In the genomic region with DNA sequence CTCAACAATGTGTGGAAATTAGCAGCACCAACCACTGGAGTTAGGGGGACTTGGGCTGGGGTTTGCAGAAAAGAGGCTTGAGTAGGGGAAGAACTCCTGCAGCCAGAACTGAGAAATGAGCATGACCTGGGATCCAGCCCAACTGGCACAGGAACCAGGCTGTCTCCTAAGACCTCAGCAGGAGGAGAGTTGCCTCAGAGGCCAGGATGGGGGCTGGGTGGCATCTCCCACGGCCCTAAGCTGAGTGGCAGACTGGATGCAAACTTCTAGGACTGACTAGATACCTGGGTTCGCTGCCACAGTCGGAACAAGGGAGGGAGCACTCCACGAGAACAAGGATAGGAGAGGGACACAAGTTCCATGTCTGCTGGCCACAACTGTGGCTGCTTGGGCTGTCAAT, we compare ENCODE assay signal across 18 cellular contexts.
DNase-seq lines count a peak whose midpoint lies in the region; ATAC-seq and TF ChIP-seq lines count a peak whose summit lies in the region.
"Had no signal": no experiment of that assay in that cellular context is flagged by ENCODE, and none has a peak within 500 bp of the region (broad histone marks: within the 10 kb centered on the region; RNA-seq: fewer than 3 reads in every experiment).

No MANE protein-coding gene starts in this region.

- no peak for TF ChIP-seq CTCF in right atrium auricular region (IDR thresholded peaks at IDR 0.05)
- no peak for TF ChIP-seq CTCF in fibroblast of mammary gland (conservative IDR thresholded peaks at IDR 0.05; ENCODE audit: control insufficient read depth, insufficient read depth, low read depth, low read length)
- TF ChIP-seq CTCF in upper lobe of right lung (IDR thresholded peaks at IDR 0.05) = no peak
- no peak for TF ChIP-seq CTCF in brain microvascular endothelial cell (IDR thresholded peaks at IDR 0.05; ENCODE audit: low read depth, low read length, missing control alignments)

- no peaks in the 10 kb centered on the region for H3K9me3 ChIP-seq in right atrium auricular region
- H3K9me3 ChIP-seq in right cardiac atrium (ENCODE audit: control insufficient read depth, low read length) = peaks cover 3% of the 10 kb centered on the region
- no peaks in the 10 kb centered on the region for H3K9me3 ChIP-seq in upper lobe of right lung
- H3K9me3 ChIP-seq: BE2C had no signal

- no peak overlapping the region for H3K27ac ChIP-seq in right atrium auricular region
- H3K27ac ChIP-seq in right cardiac atrium (ENCODE audit: low read length) = no peak overlapping the region
- H3K27ac ChIP-seq in upper lobe of right lung = no peak overlapping the region
- no peak overlapping the region for H3K27ac ChIP-seq in brain microvascular endothelial cell

- ATAC-seq in Right ventricle myocardium superior (ENCODE audit: poor library complexity) = peak; percentile 51
- ATAC-seq in right cardiac atrium = peak; percentile 29 to 55
- ATAC-seq in upper lobe of right lung = peak; percentile 30
- no peak for ATAC-seq in GM18502 (IDR thresholded peaks at IDR 0.05; ENCODE audit: poor library complexity, unreplicated experiment)
- ATAC-seq in GM21367 (IDR thresholded peaks at IDR 0.05; ENCODE audit: unreplicated experiment) = no peak

- no peak overlapping the region for H3K4me3 ChIP-seq in right atrium auricular region
- no peak overlapping the region for H3K4me3 ChIP-seq in fibroblast of mammary gland (ENCODE audit: control insufficient read depth, low read depth, low read length)
- H3K4me3 ChIP-seq in right cardiac atrium (ENCODE audit: low read length) = no peak overlapping the region
- H3K4me3 ChIP-seq in upper lobe of right lung = no peak overlapping the region
- no peak overlapping the region for H3K4me3 ChIP-seq in brain microvascular endothelial cell (ENCODE audit: low read depth, low read length)
- H3K4me3 ChIP-seq: HAP-1 had no signal

- H3K36me3 ChIP-seq in right atrium auricular region (no peaks in the 10 kb centered on the region), upper lobe of right lung (no peaks in the 10 kb centered on the region), brain microvascular endothelial cell (replicated peaks) (no peaks in the 10 kb centered on the region)
- H3K36me3 ChIP-seq: BE2C, HAP-1 had no signal

- in situ Hi-C loops in brain microvascular endothelial cell (cut with HindIII; ENCODE audit: low pct_ligation_motif_present, low sequenced_read_pairs) = no loop called here

- 87% methylated on average over 4 of the region's 4 CpGs for WGBS in right cardiac atrium

- no peaks in the 10 kb centered on the region for H3K27me3 ChIP-seq in right atrium auricular region
- H3K27me3 ChIP-seq in right cardiac atrium (ENCODE audit: control insufficient read depth, insufficient read depth) = no peaks in the 10 kb centered on the region
- no peaks in the 10 kb centered on the region for H3K27me3 ChIP-seq in upper lobe of right lung
- H3K27me3 ChIP-seq in brain microvascular endothelial cell (replicated peaks) = no peaks in the 10 kb centered on the region
- H3K27me3 ChIP-seq: BE2C had no signal

- H3K4me1 ChIP-seq in right atrium auricular region = peaks cover 0 to 17% of the 10 kb centered on the region in 2 donors
- peaks cover 4% of the 10 kb centered on the region for H3K4me1 ChIP-seq in right cardiac atrium (ENCODE audit: control insufficient read depth, insufficient read depth, low read length)
- no peaks in the 10 kb centered on the region for H3K4me1 ChIP-seq in upper lobe of right lung
- H3K4me1 ChIP-seq: BE2C, HAP-1 had no signal

- intact Hi-C loops in Right ventricle myocardium superior (cut with DNase I) = no loop called here
- intact Hi-C loops in right cardiac atrium (cut with DNase I) = loop anchor here in 1 of 4 donors (5.0 kb wide), 1 partner anchor 64 kb away; no protein-coding TSS in a partner anchor
- intact Hi-C loops in upper lobe of right lung (cut with DNase I) = no loop called here

- peak; percentile 45 for DNase-seq in Right ventricle myocardium superior
- no peak for DNase-seq in right atrium auricular region (ENCODE audit: low spot score)
- DNase-seq in fibroblast of mammary gland (ENCODE audit: low read depth) = peak; percentile 2
- peak in 2 of 3 donors; percentile 56 to 63 for DNase-seq in right cardiac atrium
- no peak for DNase-seq in upper lobe of right lung
- DNase-seq in brain microvascular endothelial cell = no peak
- DNase-seq: BE2C; CD4-positive, CD25-positive, alpha-beta regulatory T cell; COR-L47; DMS 273 treated with DMSO at 0.1 percent for 48 hours; DND-41; NCI-H1105 treated with DMSO at 0.1 percent for 48 hours; NCI-H1694; NK-92 treated with Interleukin-12 subunit alpha and Interleukin-12 subunit beta, amount 100 ng/mL, for 24 hours; SHP77 treated with DMSO at 0.1 percent for 48 hours had no signal

Comparison
In these comparisons a context has a peak if more than half of its experiments do, and no peak if none do; other contexts are left out.
1. DNase-seq: peak in Right ventricle myocardium superior (single experiment), fibroblast of mammary gland (single experiment) and right cardiac atrium (2 of 3); none in right atrium auricular region (single experiment), upper lobe of right lung (single experiment) and brain microvascular endothelial cell (single experiment).
2. ATAC-seq: peak in Right ventricle myocardium superior (single experiment), right cardiac atrium (2 of 2) and upper lobe of right lung (single experiment); none in GM18502 (single experiment) and GM21367 (single experiment).